In genomic region chr12:90163975-90164374, GRCh38 we compare ENCODE assay signal across 18 cellular contexts.
DNase-seq lines count a peak whose midpoint lies in the region; ATAC-seq and TF ChIP-seq lines count a peak whose summit lies in the region.
"Had no signal": no experiment of that assay in that cellular context is flagged by ENCODE, and none has a peak within 500 bp of the region (broad histone marks: within the 10 kb centered on the region; RNA-seq: fewer than 3 reads in every experiment).

No MANE protein-coding gene starts in this region.

- TF ChIP-seq CTCF in neural progenitor cell (IDR thresholded peaks at IDR 0.05): peak; percentile 8
- no peak for TF ChIP-seq CTCF in Caco-2 (IDR thresholded peaks at IDR 0.05; ENCODE audit: insufficient read depth in 1 of 2, low read depth in 1 of 2, low read length in 1 of 2, severe bottlenecking in 1 of 2, unreplicated experiment in 1 of 2)
- no peak for TF ChIP-seq CTCF in CD8-positive, alpha-beta T cell (IDR thresholded peaks at IDR 0.05)

- H3K9me3 Mint-ChIP-seq in activated CD4-positive, alpha-beta memory T cell treated with anti-CD3 and anti-CD28 coated beads for 36 hours: peaks cover 4% of the 10 kb centered on the region
- no peaks in the 10 kb centered on the region for H3K9me3 Mint-ChIP-seq in activated CD4-positive, alpha-beta memory T cell treated with anti-CD3 and anti-CD28 coated beads, Interleukin-2, amount 10 ng/mL, durations not matched to agents 7 days and 5 days
- H3K9me3 Mint-ChIP-seq in neural progenitor cell (peaks cover 4% of the 10 kb centered on the region), Caco-2 (ENCODE audit: unreplicated experiment) (no peaks in the 10 kb centered on the region)
- no peaks in the 10 kb centered on the region for H3K9me3 Mint-ChIP-seq in CD8-positive, alpha-beta T cell
- H3K9me3 Mint-ChIP-seq: activated CD4-positive, alpha-beta T cell treated with anti-CD3 and anti-CD28 coated beads, Interleukin-2, amount 10 ng/mL, durations not matched to agents 24 days and 14 days; activated T-cell treated with anti-CD3 and anti-CD28 coated beads, Interleukin-2, amount 50 U/mL, for 4 hours had no signal

- H3K4me2 ChIP-seq in neural progenitor cell: no peak overlapping the region

- H3K9ac ChIP-seq in neural progenitor cell: no peak overlapping the region

- H3K27ac ChIP-seq in neural progenitor cell: no peak overlapping the region
- H3K27ac ChIP-seq in CD8-positive, alpha-beta T cell (ENCODE audit: low read depth, low read length): no peak overlapping the region
- H3K27ac ChIP-seq: HL-60, RWPE1 had no signal

- no peaks in the 10 kb centered on the region for H4K20me1 ChIP-seq in neural progenitor cell (ENCODE audit: low read depth)

- BruUV-seq in Caco-2 (replicated peaks; lab: Mats Ljungman, UMichigan): no TSS peak

- H3K4me3 ChIP-seq in neural progenitor cell (no peak overlapping the region), Caco-2 (ENCODE audit: low read depth, low read length) (no peak overlapping the region)
- no peak overlapping the region for H3K4me3 ChIP-seq in CD8-positive, alpha-beta T cell (ENCODE audit: low read depth, low read length)

- no peaks in the 10 kb centered on the region for H3K4me1 Mint-ChIP-seq in activated CD4-positive, alpha-beta memory T cell treated with anti-CD3 and anti-CD28 coated beads for 36 hours (ENCODE audit: low read depth)
- H3K4me1 Mint-ChIP-seq in activated CD4-positive, alpha-beta memory T cell treated with anti-CD3 and anti-CD28 coated beads, Interleukin-2, amount 10 ng/mL, durations not matched to agents 7 days and 5 days: no peaks in the 10 kb centered on the region
- H3K4me1 Mint-ChIP-seq in neural progenitor cell (peaks cover 6% of the 10 kb centered on the region), Caco-2 (ENCODE audit: low read depth, unreplicated experiment) (peaks cover 5% of the 10 kb centered on the region)
- no peaks in the 10 kb centered on the region for H3K4me1 Mint-ChIP-seq in CD8-positive, alpha-beta T cell (ENCODE audit: low read depth)
- H3K4me1 Mint-ChIP-seq: activated CD4-positive, alpha-beta T cell treated with anti-CD3 and anti-CD28 coated beads, Interleukin-2, amount 10 ng/mL, durations not matched to agents 24 days and 14 days; nephron had no signal

- peaks cover 2% of the 10 kb centered on the region for H3K27me3 Mint-ChIP-seq in activated CD4-positive, alpha-beta memory T cell treated with anti-CD3 and anti-CD28 coated beads for 36 hours
- H3K27me3 Mint-ChIP-seq in activated CD4-positive, alpha-beta memory T cell treated with anti-CD3 and anti-CD28 coated beads, Interleukin-2, amount 10 ng/mL, durations not matched to agents 7 days and 5 days: no peaks in the 10 kb centered on the region
- peaks cover 3% of the 10 kb centered on the region for H3K27me3 Mint-ChIP-seq in neural progenitor cell (ENCODE audit: insufficient read depth, low read depth)
- H3K27me3 Mint-ChIP-seq in Caco-2 (ENCODE audit: insufficient read depth, unreplicated experiment): no peaks in the 10 kb centered on the region
- no peaks in the 10 kb centered on the region for H3K27me3 Mint-ChIP-seq in CD8-positive, alpha-beta T cell (ENCODE audit: low read depth)
- H3K27me3 Mint-ChIP-seq: activated CD4-positive, alpha-beta T cell treated with anti-CD3 and anti-CD28 coated beads, Interleukin-2, amount 10 ng/mL, durations not matched to agents 24 days and 14 days had no signal

- H3K9me3 ChIP-seq in neural progenitor cell (ENCODE audit: low read depth): no peaks in the 10 kb centered on the region
- no peaks in the 10 kb centered on the region for H3K9me3 ChIP-seq in Caco-2
- H3K9me3 ChIP-seq in CD8-positive, alpha-beta T cell (ENCODE audit: low read length): no peaks in the 10 kb centered on the region

- no peaks in the 10 kb centered on the region for H3K27me3 ChIP-seq in neural progenitor cell
- no peaks in the 10 kb centered on the region for H3K27me3 ChIP-seq in Caco-2 (replicated peaks; ENCODE audit: control insufficient read depth, insufficient read depth, low read length)
- no peaks in the 10 kb centered on the region for H3K27me3 ChIP-seq in CD8-positive, alpha-beta T cell (ENCODE audit: insufficient read depth, low read length)

- H3K4me3 Mint-ChIP-seq in activated CD4-positive, alpha-beta memory T cell treated with anti-CD3 and anti-CD28 coated beads for 36 hours: no peak overlapping the region
- no peak overlapping the region for H3K4me3 Mint-ChIP-seq in activated CD4-positive, alpha-beta memory T cell treated with anti-CD3 and anti-CD28 coated beads, Interleukin-2, amount 10 ng/mL, durations not matched to agents 7 days and 5 days
- H3K4me3 Mint-ChIP-seq in neural progenitor cell (no peak overlapping the region), Caco-2 (ENCODE audit: unreplicated experiment) (no peak overlapping the region)
- no peak overlapping the region for H3K4me3 Mint-ChIP-seq in CD8-positive, alpha-beta T cell
- H3K4me3 Mint-ChIP-seq: activated CD4-positive, alpha-beta T cell treated with anti-CD3 and anti-CD28 coated beads, Interleukin-2, amount 10 ng/mL, durations not matched to agents 24 days and 14 days; activated T-cell treated with anti-CD3 and anti-CD28 coated beads, Interleukin-2, amount 50 U/mL, for 4 hours; nephron; T-helper 17 cell had no signal

- intact Hi-C loops in activated CD4-positive, alpha-beta memory T cell treated with anti-CD3 and anti-CD28 coated beads for 36 hours (cut with micrococcal nuclease): loop anchor here (5.0 kb wide), 1 partner anchor 622 kb away; no protein-coding TSS in a partner anchor
- intact Hi-C loops in Caco-2 (cut with micrococcal nuclease; ENCODE audit: unreplicated experiment): no loop called here
- intact Hi-C loops in CD8-positive, alpha-beta T cell (cut with DNase I, micrococcal nuclease): no loop called here

- H3K36me3 ChIP-seq in neural progenitor cell (no peaks in the 10 kb centered on the region), Caco-2 (ENCODE audit: control insufficient read depth, insufficient read depth, low read length) (no peaks in the 10 kb centered on the region)
- H3K36me3 ChIP-seq in CD8-positive, alpha-beta T cell (ENCODE audit: insufficient read depth, low read length): no peaks in the 10 kb centered on the region

- H3K79me2 ChIP-seq in neural progenitor cell (ENCODE audit: low read depth): no peaks in the 10 kb centered on the region

- no peak overlapping the region for H3K27ac Mint-ChIP-seq in activated CD4-positive, alpha-beta memory T cell treated with anti-CD3 and anti-CD28 coated beads for 36 hours
- H3K27ac Mint-ChIP-seq in activated CD4-positive, alpha-beta memory T cell treated with anti-CD3 and anti-CD28 coated beads, Interleukin-2, amount 10 ng/mL, durations not matched to agents 7 days and 5 days: no peak overlapping the region
- H3K27ac Mint-ChIP-seq in neural progenitor cell (no peak overlapping the region), Caco-2 (ENCODE audit: unreplicated experiment) (no peak overlapping the region)
- no peak overlapping the region for H3K27ac Mint-ChIP-seq in CD8-positive, alpha-beta T cell
- H3K27ac Mint-ChIP-seq: activated CD4-positive, alpha-beta T cell treated with anti-CD3 and anti-CD28 coated beads, Interleukin-2, amount 10 ng/mL, durations not matched to agents 24 days and 14 days; nephron; T-helper 17 cell had no signal

- CTCF ChIA-PET in activated CD4-positive, alpha-beta memory T cell treated with anti-CD3 and anti-CD28 coated beads for 36 hours (lab: Charles Lee): interaction anchor here (0.7 to 1.3 kb wide), 2 partner anchors 407 to 620 kb away, joined by 3 to 4 read pairs; no protein-coding TSS in a partner anchor
- CTCF ChIA-PET in activated CD4-positive, alpha-beta memory T cell treated with anti-CD3 and anti-CD28 coated beads, Interleukin-2, amount 10 ng/mL, durations not matched to agents 7 days and 5 days (lab: Charles Lee): interaction anchor here (0.8 to 1.2 kb wide), 2 partner anchors 60 to 621 kb away, joined by 3 read pairs; no protein-coding TSS in a partner anchor
- CTCF ChIA-PET in HEK293T (lab: Yijun Ruan, JAX) (no interaction called here), Caco-2 (lab: Charles Lee) (no interaction called here)
- CTCF ChIA-PET in CD8-positive, alpha-beta T cell (lab: Charles Lee): interaction anchor here (1.5 kb wide), 1 partner anchor 621 kb away, joined by 4 read pairs; no protein-coding TSS in a partner anchor

- no peaks in the 10 kb centered on the region for H3K36me3 Mint-ChIP-seq in activated CD4-positive, alpha-beta memory T cell treated with anti-CD3 and anti-CD28 coated beads for 36 hours
- no peaks in the 10 kb centered on the region for H3K36me3 Mint-ChIP-seq in activated CD4-positive, alpha-beta memory T cell treated with anti-CD3 and anti-CD28 coated beads, Interleukin-2, amount 10 ng/mL, durations not matched to agents 7 days and 5 days (ENCODE audit: low read depth)
- no peaks in the 10 kb centered on the region for H3K36me3 Mint-ChIP-seq in neural progenitor cell
- no peaks in the 10 kb centered on the region for H3K36me3 Mint-ChIP-seq in Caco-2 (ENCODE audit: insufficient read depth, unreplicated experiment)
- H3K36me3 Mint-ChIP-seq in CD8-positive, alpha-beta T cell: no peaks in the 10 kb centered on the region

- peak; percentile 20 for DNase-seq in activated CD4-positive, alpha-beta memory T cell treated with anti-CD3 and anti-CD28 coated beads for 36 hours
- DNase-seq in activated CD4-positive, alpha-beta memory T cell treated with anti-CD3 and anti-CD28 coated beads, Interleukin-2, amount 10 ng/mL, durations not matched to agents 7 days and 5 days: no peak
- DNase-seq in HEK293T (ENCODE audit: extremely low spot score): peak; percentile 6
- DNase-seq in RPMI7951 (ENCODE audit: low read depth): peak; percentile 15
- no peak for DNase-seq in neural progenitor cell (ENCODE audit: low spot score)
- no peak for DNase-seq in Caco-2
- no peak for DNase-seq in CD8-positive, alpha-beta T cell
- DNase-seq: activated CD4-positive, alpha-beta T cell treated with anti-CD3 and anti-CD28 coated beads, Interleukin-2, amount 10 ng/mL, durations not matched to agents 24 days and 14 days; activated T-cell treated with anti-CD3 and anti-CD28 coated beads, Interleukin-2, amount 50 U/mL, for 4 hours; Kasumi-1; NCI-H187; NCI-H526; retina; T-helper 17 cell had no signal

- H3K4me1 ChIP-seq in neural progenitor cell (no peaks in the 10 kb centered on the region), Caco-2 (no peaks in the 10 kb centered on the region)
- no peaks in the 10 kb centered on the region for H3K4me1 ChIP-seq in CD8-positive, alpha-beta T cell (ENCODE audit: insufficient read depth, low read length)

- no peaks in the 10 kb centered on the region for H3F3A ChIP-seq in neural progenitor cell (ENCODE audit: low read depth)

- POLR2A ChIA-PET in activated CD4-positive, alpha-beta memory T cell treated with anti-CD3 and anti-CD28 coated beads for 36 hours (lab: Charles Lee): no interaction called here
- POLR2A ChIA-PET in activated CD4-positive, alpha-beta memory T cell treated with anti-CD3 and anti-CD28 coated beads, Interleukin-2, amount 10 ng/mL, durations not matched to agents 7 days and 5 days (lab: Charles Lee): no interaction called here
- POLR2A ChIA-PET in HEK293T (lab: Yijun Ruan, JAX) (no interaction called here), Caco-2 (lab: Charles Lee) (no interaction called here)
- POLR2A ChIA-PET in CD8-positive, alpha-beta T cell (lab: Charles Lee): no interaction called here

- H2AFZ ChIP-seq in neural progenitor cell (replicated peaks): no peak overlapping the region

- no peak for ATAC-seq in GM21515 (IDR thresholded peaks at IDR 0.05; ENCODE audit: unreplicated experiment)
- no peak for ATAC-seq in CD8-positive, alpha-beta T cell
- ATAC-seq: activated T-cell treated with anti-CD3 and anti-CD28 coated beads, Interleukin-2, amount 50 U/mL, for 4 hours; T-helper 17 cell had no signal

Comparison
In these comparisons a context has a peak if more than half of its experiments do, and no peak if none do; other contexts are left out.
1. DNase-seq: peak in activated CD4-positive, alpha-beta memory T cell treated with anti-CD3 and anti-CD28 coated beads for 36 hours (single experiment), HEK293T (single experiment) and RPMI7951 (single experiment); none in activated CD4-positive, alpha-beta memory T cell treated with anti-CD3 and anti-CD28 coated beads, Interleukin-2, amount 10 ng/mL, durations not matched to agents 7 days and 5 days (single experiment), neural progenitor cell (single experiment), Caco-2 (0 of 2) and CD8-positive, alpha-beta T cell (0 of 7).
2. CTCF ChIA-PET loops: an anchor here in activated CD4-positive, alpha-beta memory T cell treated with anti-CD3 and anti-CD28 coated beads for 36 hours (0.7 to 1.3 kb wide), activated CD4-positive, alpha-beta memory T cell treated with anti-CD3 and anti-CD28 coated beads, Interleukin-2, amount 10 ng/mL, durations not matched to agents 7 days and 5 days (0.8 to 1.2 kb wide) and CD8-positive, alpha-beta T cell (1.5 kb wide); none called in HEK293T and Caco-2.